ENCODE assay signal across 19 cellular contexts in genomic region chr20:1671891-1672669, GRCh38. TPM values are rescaled to one million over a fixed set of nuclear protein-coding genes. Genes with fewer than 3 reads are reported as not detected.
DNase-seq lines count a peak whose midpoint lies in the region; ATAC-seq lines count a peak whose summit lies in the region.
"Had no signal": no experiment of that assay in that cellular context is flagged by ENCODE, and none has a peak within 500 bp of the region (broad histone marks: within the 10 kb centered on the region; RNA-seq: fewer than 3 reads in every experiment).

No MANE protein-coding gene starts in this region.

- peak; percentile 73 to 77 for ATAC-seq in activated T-cell treated with anti-CD3 and anti-CD28 coated beads, Interleukin-2, amount 50 U/mL, for 4 hours
- peak; percentile 78 for ATAC-seq in activated T-helper 17 cell treated with anti-CD3 and anti-CD28 coated beads, Interleukin-2, amount 50 U/mL, for 72 hours (replicated peaks)
- ATAC-seq in stimulated activated naive CD8-positive, alpha-beta T cell treated with anti-CD3 and anti-CD28 coated beads, Interleukin-15, amount 100 ng/mL, for 72 hours: peak; percentile 76
- ATAC-seq in HG03442 (IDR thresholded peaks at IDR 0.05; ENCODE audit: unreplicated experiment) (no peak), GM18498 (IDR thresholded peaks at IDR 0.05; ENCODE audit: unreplicated experiment) (no peak)

- H3K27me3 Mint-ChIP-seq in activated T-cell treated with anti-CD3 and anti-CD28 coated beads, Interleukin-2, amount 50 U/mL, for 4 hours (ENCODE audit: low read depth): no peaks in the 10 kb centered on the region
- no peaks in the 10 kb centered on the region for H3K27me3 Mint-ChIP-seq in activated T-helper 17 cell treated with anti-CD3 and anti-CD28 coated beads, Interleukin-2, amount 50 U/mL, for 72 hours
- no peaks in the 10 kb centered on the region for H3K27me3 Mint-ChIP-seq in stimulated activated naive CD8-positive, alpha-beta T cell treated with anti-CD3 and anti-CD28 coated beads, Interleukin-15, amount 100 ng/mL, for 72 hours

- no peaks in the 10 kb centered on the region for H3K9me3 Mint-ChIP-seq in activated T-cell treated with anti-CD3 and anti-CD28 coated beads, Interleukin-2, amount 50 U/mL, for 4 hours
- H3K9me3 Mint-ChIP-seq in activated T-helper 17 cell treated with anti-CD3 and anti-CD28 coated beads, Interleukin-2, amount 50 U/mL, for 72 hours: no peaks in the 10 kb centered on the region
- peaks cover 8 to 26% of the 10 kb centered on the region in 2 donors for H3K9me3 Mint-ChIP-seq in stimulated activated naive CD8-positive, alpha-beta T cell treated with anti-CD3 and anti-CD28 coated beads, Interleukin-15, amount 100 ng/mL, for 72 hours

- peak overlapping the region; percentile 98 for H3K27ac Mint-ChIP-seq in activated T-helper 17 cell treated with anti-CD3 and anti-CD28 coated beads, Interleukin-2, amount 50 U/mL, for 72 hours
- peak overlapping the region; percentile 95 for H3K27ac Mint-ChIP-seq in stimulated activated naive CD8-positive, alpha-beta T cell treated with anti-CD3 and anti-CD28 coated beads, Interleukin-15, amount 100 ng/mL, for 72 hours
- H3K27ac Mint-ChIP-seq: mesothelial cell of epicardium had no signal

- peaks cover 21% of the 10 kb centered on the region for H3K36me3 Mint-ChIP-seq in activated T-cell treated with anti-CD3 and anti-CD28 coated beads, Interleukin-2, amount 50 U/mL, for 4 hours (ENCODE audit: insufficient read depth)
- H3K36me3 Mint-ChIP-seq in activated T-helper 17 cell treated with anti-CD3 and anti-CD28 coated beads, Interleukin-2, amount 50 U/mL, for 72 hours (ENCODE audit: low read depth): no peaks in the 10 kb centered on the region
- H3K36me3 Mint-ChIP-seq: mesothelial cell of epicardium had no signal

- no peak for DNase-seq in activated T-cell treated with anti-CD3 and anti-CD28 coated beads, Interleukin-2, amount 50 U/mL, for 4 hours
- no peak for DNase-seq in activated T-cell treated with anti-CD3 and anti-CD28 coated beads for 4 hours
- DNase-seq in hippocampal formation (lab: John Stamatoyannopoulos, UW): peak; percentile 49 to 57
- DNase-seq in stimulated activated naive CD8-positive, alpha-beta T cell treated with anti-CD3 and anti-CD28 coated beads, Interleukin-15, amount 100 ng/mL, for 72 hours: no peak
- DNase-seq in NCI-H226: no peak
- DNase-seq: ACHN, aorta, NCI-H187 treated with DMSO at 0.1 percent for 48 hours, NCI-H524, OCI-M1, T1000 had no signal

- peak overlapping the region; percentile 67 for H3K4me3 Mint-ChIP-seq in activated T-cell treated with anti-CD3 and anti-CD28 coated beads, Interleukin-2, amount 50 U/mL, for 4 hours
- H3K4me3 Mint-ChIP-seq in activated T-helper 17 cell treated with anti-CD3 and anti-CD28 coated beads, Interleukin-2, amount 50 U/mL, for 72 hours: peak overlapping the region; percentile 86
- peak overlapping the region; percentile 80 to 85 for H3K4me3 Mint-ChIP-seq in stimulated activated naive CD8-positive, alpha-beta T cell treated with anti-CD3 and anti-CD28 coated beads, Interleukin-15, amount 100 ng/mL, for 72 hours
- H3K4me3 Mint-ChIP-seq: mesothelial cell of epicardium had no signal

- peaks cover 95% of the 10 kb centered on the region for H3K4me1 Mint-ChIP-seq in activated T-cell treated with anti-CD3 and anti-CD28 coated beads, Interleukin-2, amount 50 U/mL, for 4 hours (ENCODE audit: low read depth)
- peaks cover 69% of the 10 kb centered on the region for H3K4me1 Mint-ChIP-seq in activated T-helper 17 cell treated with anti-CD3 and anti-CD28 coated beads, Interleukin-2, amount 50 U/mL, for 72 hours
- H3K4me1 Mint-ChIP-seq in stimulated activated naive CD8-positive, alpha-beta T cell treated with anti-CD3 and anti-CD28 coated beads, Interleukin-15, amount 100 ng/mL, for 72 hours: peaks cover 100% of the 10 kb centered on the region
- H3K4me1 Mint-ChIP-seq: mesothelial cell of epicardium had no signal

RNA-seq across cellular contexts. Expression of gene SIRPG, which starts 14.5 kb away (rescaled TPM):
- total RNA-seq in activated T-cell treated with anti-CD3 and anti-CD28 coated beads, Interleukin-2, amount 50 U/mL, for 4 hours: 10 to 100 TPM; 11.6 to 13.3 (median 12.0) TPM
- 10 to 100 TPM; 32.0 to 62.9 TPM for total RNA-seq in activated T-helper 17 cell treated with anti-CD3 and anti-CD28 coated beads, Interleukin-2, amount 50 U/mL, for 72 hours
- total RNA-seq: H4, kidney epithelial cell, MCF 10A, mesothelial cell of epicardium, omental fat pad had no signal

RNA-seq across cellular contexts. Expression of gene SIRPB1, which starts 52.3 kb away (rescaled TPM):
- under 1 TPM; 0.34 to 0.78 (median 0.73) TPM for total RNA-seq in activated T-cell treated with anti-CD3 and anti-CD28 coated beads, Interleukin-2, amount 50 U/mL, for 4 hours
- 1 to 10 TPM in 1 of 2 donors, under 1 TPM in 1; 0.24 to 1.1 TPM for total RNA-seq in activated T-helper 17 cell treated with anti-CD3 and anti-CD28 coated beads, Interleukin-2, amount 50 U/mL, for 72 hours

Comparison
In these comparisons a context has a peak if more than half of its experiments do, and no peak if none do; other contexts are left out.
1. ATAC-seq: peak in activated T-cell treated with anti-CD3 and anti-CD28 coated beads, Interleukin-2, amount 50 U/mL, for 4 hours (2 of 2), activated T-helper 17 cell treated with anti-CD3 and anti-CD28 coated beads, Interleukin-2, amount 50 U/mL, for 72 hours (single experiment) and stimulated activated naive CD8-positive, alpha-beta T cell treated with anti-CD3 and anti-CD28 coated beads, Interleukin-15, amount 100 ng/mL, for 72 hours (single experiment); none in HG03442 (single experiment) and GM18498 (single experiment).
2. DNase-seq: peak in hippocampal formation (2 of 2); none in activated T-cell treated with anti-CD3 and anti-CD28 coated beads, Interleukin-2, amount 50 U/mL, for 4 hours (single experiment), activated T-cell treated with anti-CD3 and anti-CD28 coated beads for 4 hours (single experiment), stimulated activated naive CD8-positive, alpha-beta T cell treated with anti-CD3 and anti-CD28 coated beads, Interleukin-15, amount 100 ng/mL, for 72 hours (0 of 2) and NCI-H226 (single experiment).
3. Peak in every context shown above with its lines, with median percentiles within 50 percentile points of each other: H3K4me3 Mint-ChIP-seq.